20 cellular contexts compared by ENCODE assay signal in the genomic region with DNA sequence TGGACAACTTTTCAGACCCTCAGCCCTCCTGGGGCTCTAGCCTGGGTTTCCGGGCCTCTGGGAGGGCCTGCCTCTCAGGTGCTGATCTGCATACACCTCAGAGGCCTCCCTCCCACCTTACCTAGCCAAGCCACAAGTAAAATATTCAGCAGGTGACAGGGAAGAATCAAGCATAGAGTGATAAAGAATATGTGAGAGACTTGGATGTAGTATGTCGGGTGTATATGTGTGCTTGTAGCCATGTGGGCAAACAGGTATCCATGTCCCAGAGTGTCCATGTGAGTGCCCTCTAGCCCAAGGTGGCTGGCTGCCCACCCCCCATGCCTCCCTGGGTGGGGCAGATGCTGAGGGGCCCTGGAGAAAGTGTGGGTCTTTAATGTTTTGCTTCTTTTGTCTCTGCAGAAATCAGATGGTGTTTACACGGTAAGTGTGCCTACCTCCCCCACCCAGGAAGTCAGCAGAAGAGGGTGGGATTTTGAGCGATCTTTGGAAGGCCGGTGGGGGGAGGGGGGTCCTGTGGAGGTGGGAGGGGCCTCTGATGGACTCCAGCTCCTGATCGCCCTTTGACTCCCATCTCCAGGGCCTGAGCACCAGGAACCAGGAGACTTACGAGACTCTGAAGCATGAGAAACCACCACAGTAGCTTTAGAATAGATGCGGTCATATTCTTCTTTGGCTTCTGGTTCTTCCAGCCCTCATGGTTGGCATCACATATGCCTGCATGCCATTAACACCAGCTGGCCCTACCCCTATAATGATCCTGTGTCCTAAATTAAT. TPM values are rescaled to one million over a fixed set of nuclear protein-coding genes. Genes with fewer than 3 reads are reported as not detected.
DNase-seq lines count a peak whose midpoint lies in the region; ATAC-seq and TF ChIP-seq lines count a peak whose summit lies in the region.
"Had no signal": no experiment of that assay in that cellular context is flagged by ENCODE, and none has a peak within 500 bp of the region (broad histone marks: within the 10 kb centered on the region; RNA-seq: fewer than 3 reads in every experiment).

No MANE protein-coding gene starts in this region.

- BruUV-seq in IMR-90 (replicated peaks; lab: Mats Ljungman, UMichigan) (no TSS peak), mammary epithelial cell (replicated peaks; lab: Mats Ljungman, UMichigan) (no TSS peak)

- H3K23ac ChIP-seq in IMR-90 (ENCODE audit: low read depth, low read length): no peak overlapping the region

- TF ChIP-seq CTCF in IMR-90 (conservative IDR thresholded peaks at IDR 0.05; ENCODE audit: low read depth, low read length) (no peak), mammary epithelial cell (conservative IDR thresholded peaks at IDR 0.05 in 1 of 2, IDR thresholded peaks at IDR 0.05 in 1 of 2; ENCODE audit: extremely low read depth in 1 of 2, insufficient read depth in 1 of 2, low read depth in 1 of 2, low read length in 2 of 2) (no peak)

- H2AK5ac ChIP-seq in IMR-90 (ENCODE audit: low read depth, low read length): 0 out of 2 replicates have a peak overlapping the region, but pooled peaks have one; percentile 76

- no peaks in the 10 kb centered on the region for H3K79me2 ChIP-seq in mammary epithelial cell (ENCODE audit: insufficient read depth, low read length)

- TF ChIP-seq POLR2A in IMR-90 (IDR thresholded peaks at IDR 0.05; ENCODE audit: low read depth, low read length): no peak

- H3K9ac ChIP-seq in IMR-90 (ENCODE audit: low read depth, low read length): no peak overlapping the region
- H3K9ac ChIP-seq in mammary epithelial cell (ENCODE audit: insufficient read depth, low read length): no peak overlapping the region

- no peak overlapping the region for H2BK5ac ChIP-seq in IMR-90 (ENCODE audit: low read depth, low read length, poor library complexity, severe bottlenecking)

- H4K91ac ChIP-seq in IMR-90 (ENCODE audit: insufficient read depth, low read depth, low read length): no peak overlapping the region

- no peak overlapping the region for H2BK120ac ChIP-seq in IMR-90 (ENCODE audit: low read depth, low read length)

- H4K8ac ChIP-seq in IMR-90 (ENCODE audit: low read depth in 2 of 2, low read length in 2 of 2): no peak overlapping the region

- dilution Hi-C loops in IMR-90 (cut with HindIII; ENCODE audit: low sequenced_read_pairs, unreplicated experiment): no loop called here
- dilution Hi-C loops in mammary epithelial cell (cut with HindIII; ENCODE audit: low sequenced_read_pairs): loop anchor here (25.0 kb wide), 1 partner anchor 169 kb away; no protein-coding TSS in a partner anchor

- no peaks in the 10 kb centered on the region for H3K27me3 Mint-ChIP-seq in CD4-positive, CD25-positive, alpha-beta regulatory T cell
- peaks cover 0 to 10% of the 10 kb centered on the region in 2 donors for H3K27me3 Mint-ChIP-seq in effector memory CD8-positive, alpha-beta T cell

- peak overlapping the region; percentile 35 for H3K4me3 ChIP-seq in CD4-positive, CD25-positive, alpha-beta regulatory T cell (ENCODE audit: low read depth, low read length)
- H3K4me3 ChIP-seq in IMR-90 (ENCODE audit: insufficient read depth, low read depth, low read length) (no peak overlapping the region), mammary epithelial cell (replicated peaks in 1 of 3; ENCODE audit: insufficient read depth in 1 of 3, low read depth in 2 of 3, low read length in 3 of 3) (no peak overlapping the region)

- H3K4me2 ChIP-seq in IMR-90 (ENCODE audit: low read depth, low read length) (no peak overlapping the region), mammary epithelial cell (ENCODE audit: insufficient read depth, low read depth, low read length) (no peak overlapping the region)

- H2BK20ac ChIP-seq in IMR-90 (ENCODE audit: low read depth, low read length): no peak overlapping the region

- CTCF ChIA-PET in IMR-90 (lab: Yijun Ruan, JAX): interaction anchor here (1.6 kb wide), 1 partner anchor 164 kb away, joined by 4 read pairs; no protein-coding TSS in a partner anchor
- CTCF ChIA-PET in mammary epithelial cell (lab: Charles Lee; ENCODE audit: low non-redundant PET): no interaction called here

- H3K9me1 ChIP-seq in IMR-90 (ENCODE audit: insufficient read depth, low read length): peaks cover 14% of the 10 kb centered on the region

- no CpG with 5 or more reads among the region's 8 CpGs for WGBS in IMR-90 (ENCODE audit: extremely low coverage in 2 of 2, insufficient read length in 1 of 2), 2 experiments
- WGBS in mammary epithelial cell (ENCODE audit: low coverage, missing lambda C conversion rate): 54% methylated on average over 3 of the region's 8 CpGs

- H3K9me3 Mint-ChIP-seq in CD4-positive, CD25-positive, alpha-beta regulatory T cell: no peaks in the 10 kb centered on the region
- no peaks in the 10 kb centered on the region for H3K9me3 Mint-ChIP-seq in effector memory CD8-positive, alpha-beta T cell

- no peak overlapping the region for H3K56ac ChIP-seq in IMR-90 (ENCODE audit: extremely low read depth, insufficient read depth, low read length)

- DNase-seq in CD4-positive, CD25-positive, alpha-beta regulatory T cell: peak in 1 of 3 donors; percentile 57
- DNase-seq in IMR-90: no peak
- no peak for DNase-seq in effector memory CD8-positive, alpha-beta T cell
- peak; percentile 45 for DNase-seq in posterior vena cava (ENCODE audit: low spot score)
- DNase-seq in mammary epithelial cell: no peak
- DNase-seq: AML-193; anterior cingulate cortex; dorsolateral prefrontal cortex; NCI-H1105; NCI-H2227 treated with DMSO at 0.1 percent for 48 hours; stimulated activated CD4-positive, alpha-beta T cell treated with anti-CD3 and anti-CD28 coated beads, Interleukin-12 subunit alpha, Interleukin-12 subunit beta, amount 100 ng/mL, for 4 hours; WERI-Rb-1 had no signal

- H2AFZ ChIP-seq in IMR-90 (replicated peaks; ENCODE audit: low read length, poor library complexity) (peak overlapping the region; percentile 71), mammary epithelial cell (ENCODE audit: low read depth, low read length) (no peak overlapping the region)

- peak overlapping the region; percentile 62 for H3K27ac ChIP-seq in CD4-positive, CD25-positive, alpha-beta regulatory T cell (ENCODE audit: insufficient read depth, low read length, poor library complexity, severe bottlenecking)
- no peak overlapping the region for H3K27ac ChIP-seq in IMR-90 (ENCODE audit: insufficient read depth, low read length)
- H3K27ac ChIP-seq in mammary epithelial cell (ENCODE audit: insufficient read depth, low read depth, low read length): no peak overlapping the region
- H3K27ac ChIP-seq: WERI-Rb-1 had no signal

- H3K14ac ChIP-seq in IMR-90 (replicated peaks; ENCODE audit: low read depth, low read length): no peak overlapping the region; the same call in 1 of the 2 replicates

- intact Hi-C loops in IMR-90 (cut with micrococcal nuclease): no loop called here
- intact Hi-C loops in posterior vena cava (cut with DNase I): no loop called here
- intact Hi-C loops in mammary epithelial cell (cut with micrococcal nuclease): no loop called here

- peak overlapping the region; percentile 87 to 98 (median 97) for H3K27ac Mint-ChIP-seq in CD4-positive, CD25-positive, alpha-beta regulatory T cell
- peak overlapping the region; percentile 79 to 80 for H3K27ac Mint-ChIP-seq in effector memory CD8-positive, alpha-beta T cell

- H3K4me1 Mint-ChIP-seq in CD4-positive, CD25-positive, alpha-beta regulatory T cell: peaks cover 0 to 79% (median 30%) of the 10 kb centered on the region in 4 donors
- peaks cover 18 to 27% of the 10 kb centered on the region in 2 donors for H3K4me1 Mint-ChIP-seq in effector memory CD8-positive, alpha-beta T cell (ENCODE audit: low read depth in 2 of 2)

- H3K27me3 ChIP-seq in CD4-positive, CD25-positive, alpha-beta regulatory T cell (ENCODE audit: control insufficient read depth, insufficient read depth, low read length): no peaks in the 10 kb centered on the region
- H3K27me3 ChIP-seq in IMR-90 (ENCODE audit: control insufficient read depth, insufficient read depth, low read length) (no peaks in the 10 kb centered on the region; the same call in 1 of the 2 replicates), mammary epithelial cell (ENCODE audit: insufficient read depth, low read length) (no peaks in the 10 kb centered on the region)
- H3K27me3 ChIP-seq: dorsolateral prefrontal cortex, tibial artery had no signal

- no peaks in the 10 kb centered on the region for H3K79me1 ChIP-seq in IMR-90 (ENCODE audit: low read depth in 1 of 2, low read length in 2 of 2)

- H3K4ac ChIP-seq in IMR-90 (ENCODE audit: low read depth, low read length): no peak overlapping the region

- POLR2A ChIA-PET in IMR-90 (lab: Charles Lee; ENCODE audit: unreplicated experiment): no interaction called here

- H2AK9ac ChIP-seq in IMR-90 (replicated peaks; ENCODE audit: low read depth, low read length, poor library complexity): peak overlapping the region; percentile 48

- H2BK15ac ChIP-seq in IMR-90 (ENCODE audit: low read depth, low read length): no peak overlapping the region

- H3K4me3 Mint-ChIP-seq in CD4-positive, CD25-positive, alpha-beta regulatory T cell: peak overlapping the region; percentile 66 to 85 (median 74)
- H3K4me3 Mint-ChIP-seq in effector memory CD8-positive, alpha-beta T cell: no peak overlapping the region

- H3K36me3 Mint-ChIP-seq in CD4-positive, CD25-positive, alpha-beta regulatory T cell: peaks cover 14% of the 10 kb centered on the region
- H3K36me3 Mint-ChIP-seq in effector memory CD8-positive, alpha-beta T cell (ENCODE audit: insufficient read depth): peaks cover 14% of the 10 kb centered on the region

- H3K4me1 ChIP-seq in CD4-positive, CD25-positive, alpha-beta regulatory T cell (ENCODE audit: control insufficient read depth, insufficient read depth, low read length, poor library complexity, severe bottlenecking): peaks cover 38% of the 10 kb centered on the region
- H3K4me1 ChIP-seq in IMR-90 (ENCODE audit: control insufficient read depth, insufficient read depth, low read length): peaks cover 11% of the 10 kb centered on the region
- H3K4me1 ChIP-seq in mammary epithelial cell (ENCODE audit: insufficient read depth, low read length): no peaks in the 10 kb centered on the region
- H3K4me1 ChIP-seq: tibial artery had no signal

- in situ Hi-C loops in IMR-90 (cut with MboI; ENCODE audit: low sequenced_read_pairs) (loop anchor here (10.0 kb wide), 1 partner anchor 526 kb away; the partner anchor contains the start of gene DUSP12), mammary epithelial cell (cut with MboI; ENCODE audit: low sequenced_read_pairs in 2 of 2) (no loop called here)

- no peak for TF ChIP-seq RAD21 in IMR-90 (IDR thresholded peaks at IDR 0.05; ENCODE audit: low read length)

- peaks cover 10% of the 10 kb centered on the region for H3K36me3 ChIP-seq in CD4-positive, CD25-positive, alpha-beta regulatory T cell (ENCODE audit: control insufficient read depth, insufficient read depth, low read length)
- peaks cover 14% of the 10 kb centered on the region for H3K36me3 ChIP-seq in IMR-90 (ENCODE audit: control insufficient read depth, insufficient read depth, low read length)
- peaks cover 6% of the 10 kb centered on the region for H3K36me3 ChIP-seq in mammary epithelial cell (ENCODE audit: insufficient read depth, low read length)

- no peak overlapping the region for H4K5ac ChIP-seq in IMR-90 (ENCODE audit: low read depth, low read length)

- no peak overlapping the region for H3K18ac ChIP-seq in IMR-90 (ENCODE audit: low read depth, low read length)

- H4K20me1 ChIP-seq in IMR-90 (ENCODE audit: insufficient read depth, low read length): no peaks in the 10 kb centered on the region
- no peaks in the 10 kb centered on the region for H4K20me1 ChIP-seq in mammary epithelial cell (ENCODE audit: insufficient read depth, low read length)

- H3K9me3 ChIP-seq in CD4-positive, CD25-positive, alpha-beta regulatory T cell (ENCODE audit: control insufficient read depth in 2 of 2, low read length in 2 of 2): no peaks in the 10 kb centered on the region
- H3K9me3 ChIP-seq in IMR-90 (ENCODE audit: control insufficient read depth, insufficient read depth, low read length) (no peaks in the 10 kb centered on the region), mammary epithelial cell (replicated peaks; ENCODE audit: insufficient read depth, low read length) (no peaks in the 10 kb centered on the region)
- H3K9me3 ChIP-seq: tibial artery had no signal

- peak; percentile 23 to 31 for ATAC-seq in CD4-positive, CD25-positive, alpha-beta regulatory T cell (ENCODE audit: low read depth in 2 of 2)
- no peak for ATAC-seq in IMR-90 (ENCODE audit: low read depth)
- ATAC-seq in effector memory CD8-positive, alpha-beta T cell (replicated peaks): no peak
- ATAC-seq in HG03135 (IDR thresholded peaks at IDR 0.05; ENCODE audit: unreplicated experiment): no peak
- no peak for ATAC-seq in activated CD4-positive, CD25-positive, alpha-beta regulatory T cell treated with anti-CD3 and anti-CD28 coated beads, Interleukin-2, amount 50 U/mL, for 24 hours
- ATAC-seq in GM21390 (IDR thresholded peaks at IDR 0.05; ENCODE audit: unreplicated experiment): no peak

RNA-seq across cellular contexts. Expression of gene FCER1G, which starts 3.4 kb away (rescaled TPM):
- 2.9 TPM for total RNA-seq in CD4-positive, CD25-positive, alpha-beta regulatory T cell
- polyA plus RNA-seq in CD4-positive, CD25-positive, alpha-beta regulatory T cell: 100 to 1,000 TPM in 2 of 4 donors, 10 to 100 TPM in 2; 48.4 to 121 (median 101) TPM
- total RNA-seq in IMR-90 (2012; rRNA removed) (not detected in 2 replicates), posterior vena cava (100 to 1,000 TPM in 1 of 2 donors, 10 to 100 TPM in 1; 40.4 to 101 TPM), mammary epithelial cell (1 to 10 TPM in 1 of 2 donors, under 1 TPM in 1; 0.50 to 1.0 TPM)
- polyA plus RNA-seq in IMR-90 (2012; rRNA removed) (0.44 and 0.57 TPM in 2 replicates), mammary epithelial cell (0.17 TPM)
- polyA plus RNA-seq in IMR-90 (2012; cell fraction: cytosol; rRNA removed): 0.94 TPM in 1 of 2 replicates, not detected in the other
- polyA plus RNA-seq in IMR-90 (2012; cell fraction: nucleus; rRNA removed; ENCODE audit: low replicate concordance): 0.34 and 0.86 TPM in 2 replicates
- polyA minus RNA-seq in mammary epithelial cell: not detected
- total RNA-seq: fibroblast of lung, lung microvascular endothelial cell, osteocyte had no signal

RNA-seq across cellular contexts. Expression of gene APOA2, which starts 4.9 kb away (rescaled TPM):
- total RNA-seq in CD4-positive, CD25-positive, alpha-beta regulatory T cell: not detected
- not detected for polyA plus RNA-seq in CD4-positive, CD25-positive, alpha-beta regulatory T cell
- not detected in 2 replicates for total RNA-seq in IMR-90 (2012; rRNA removed)
- not detected in 2 replicates for polyA plus RNA-seq in IMR-90 (2012; rRNA removed)
- polyA plus RNA-seq in IMR-90 (2012; cell fraction: cytosol; rRNA removed): not detected in 2 replicates
- not detected in 2 replicates for polyA plus RNA-seq in IMR-90 (2012; cell fraction: nucleus; rRNA removed; ENCODE audit: low replicate concordance)
- not detected for total RNA-seq in posterior vena cava
- not detected for total RNA-seq in mammary epithelial cell
- not detected for polyA plus RNA-seq in mammary epithelial cell
- not detected for polyA minus RNA-seq in mammary epithelial cell
- total RNA-seq: dorsolateral prefrontal cortex, fibroblast of lung, lung microvascular endothelial cell, osteocyte, SK-MEL-5 had no signal
- polyA plus RNA-seq: fibroblast of lung had no signal

RNA-seq across cellular contexts. Expression of gene TOMM40L, which starts 7.4 kb away (rescaled TPM):
- total RNA-seq in CD4-positive, CD25-positive, alpha-beta regulatory T cell: 8.6 TPM
- polyA plus RNA-seq in CD4-positive, CD25-positive, alpha-beta regulatory T cell: 1 to 10 TPM; 5.3 to 7.1 (median 6.0) TPM
- total RNA-seq in IMR-90 (2012; rRNA removed) (11.4 and 12.5 TPM in 2 replicates), posterior vena cava (10 to 100 TPM; 13.4 to 15.0 TPM), mammary epithelial cell (10 to 100 TPM; 13.8 to 16.3 TPM)
- polyA plus RNA-seq in IMR-90 (2012; rRNA removed) (7.7 and 7.9 TPM in 2 replicates), mammary epithelial cell (18.0 TPM)
- polyA plus RNA-seq in IMR-90 (2012; cell fraction: cytosol; rRNA removed): 6.1 and 7.0 TPM in 2 replicates
- 18.1 and 24.5 TPM in 2 replicates for polyA plus RNA-seq in IMR-90 (2012; cell fraction: nucleus; rRNA removed; ENCODE audit: low replicate concordance)
- 62.7 TPM for polyA minus RNA-seq in mammary epithelial cell

RNA-seq across cellular contexts. Expression of gene NDUFS2, which starts 16.3 kb away (rescaled TPM):
- total RNA-seq in CD4-positive, CD25-positive, alpha-beta regulatory T cell: 67.5 TPM
- polyA plus RNA-seq in CD4-positive, CD25-positive, alpha-beta regulatory T cell: 100 to 1,000 TPM; 107 to 128 (median 117) TPM
- 85.5 and 122 TPM in 2 replicates for total RNA-seq in IMR-90 (2012; rRNA removed)
- polyA plus RNA-seq in IMR-90 (2012; rRNA removed): 101 and 103 TPM in 2 replicates
- polyA plus RNA-seq in IMR-90 (2012; cell fraction: cytosol; rRNA removed): 83.0 and 100.0 TPM in 2 replicates
- polyA plus RNA-seq in IMR-90 (2012; cell fraction: nucleus; rRNA removed; ENCODE audit: low replicate concordance): 67.4 and 101 TPM in 2 replicates
- 10 to 100 TPM; 54.3 to 57.9 TPM for total RNA-seq in posterior vena cava
- total RNA-seq in mammary epithelial cell: 10 to 100 TPM; 69.3 to 82.6 TPM
- polyA plus RNA-seq in mammary epithelial cell: 112 TPM
- 117 TPM for polyA minus RNA-seq in mammary epithelial cell

RNA-seq across cellular contexts. Expression of gene NR1I3, which starts 19.5 kb away (rescaled TPM):
- not detected for total RNA-seq in CD4-positive, CD25-positive, alpha-beta regulatory T cell
- under 1 TPM in 1 of 4 donors, not detected in 3; 0.21 TPM for polyA plus RNA-seq in CD4-positive, CD25-positive, alpha-beta regulatory T cell
- total RNA-seq in IMR-90 (2012; rRNA removed) (not detected in 2 replicates), posterior vena cava (not detected), mammary epithelial cell (not detected)
- polyA plus RNA-seq in IMR-90 (2012; rRNA removed) (not detected in 2 replicates), mammary epithelial cell (not detected)
- not detected in 2 replicates for polyA plus RNA-seq in IMR-90 (2012; cell fraction: cytosol; rRNA removed)
- not detected in 2 replicates for polyA plus RNA-seq in IMR-90 (2012; cell fraction: nucleus; rRNA removed; ENCODE audit: low replicate concordance)
- polyA minus RNA-seq in mammary epithelial cell: not detected
- total RNA-seq: fibroblast of lung, lung microvascular endothelial cell, osteocyte, SK-MEL-5 had no signal
- polyA plus RNA-seq: fibroblast of lung had no signal

Comparison
In these comparisons a context has a peak if more than half of its experiments do, and no peak if none do; other contexts are left out.
1. ATAC-seq: peak in CD4-positive, CD25-positive, alpha-beta regulatory T cell (2 of 2); none in IMR-90 (single experiment), effector memory CD8-positive, alpha-beta T cell (single experiment), HG03135 (single experiment), activated CD4-positive, CD25-positive, alpha-beta regulatory T cell treated with anti-CD3 and anti-CD28 coated beads, Interleukin-2, amount 50 U/mL, for 24 hours (0 of 2) and GM21390 (single experiment).
2. H3K4me3 Mint-ChIP-seq: peak in CD4-positive, CD25-positive, alpha-beta regulatory T cell (4 of 4); none in effector memory CD8-positive, alpha-beta T cell (0 of 2).
3. RNA of gene FCER1G, which starts 3.4 kb away (total RNA-seq): 40.4 to 101 TPM in posterior vena cava; 2.9 TPM in CD4-positive, CD25-positive, alpha-beta regulatory T cell (single experiment), 0.50 to 1.0 TPM in mammary epithelial cell and not detected in IMR-90; every median in the first group is over 10 times any median in the second.